In genomic region chr21:38310619-38311018, GRCh38 we compare ENCODE assay signal across 12 cellular contexts. TPM values are rescaled to one million over a fixed set of nuclear protein-coding genes. Genes with fewer than 3 reads are reported as not detected.
A peak's percentile ranks its signal among the peaks of the same experiment; 100 is the strongest.
DNase-seq lines count a peak whose midpoint lies in the region; ATAC-seq and TF ChIP-seq lines count a peak whose summit lies in the region.
"Had no signal": no experiment of that assay in that cellular context is flagged by ENCODE, and none has a peak within 500 bp of the region (broad histone marks: within the 10 kb centered on the region; RNA-seq: fewer than 3 reads in every experiment).

No MANE protein-coding gene starts in this region.

- TF ChIP-seq CTCF in smooth muscle cell (IDR thresholded peaks at IDR 0.05; ENCODE audit: borderline replicate concordance, insufficient read depth, poor library complexity, severe bottlenecking), result no peak

- H3K9me3 ChIP-seq in smooth muscle cell (replicated peaks; ENCODE audit: low read depth), result no peaks in the 10 kb centered on the region

- H4K20me1 ChIP-seq in smooth muscle cell (ENCODE audit: low read depth), result no peaks in the 10 kb centered on the region

- intact Hi-C loops in Right ventricle myocardium inferior (cut with DNase I), result no loop called here

- peaks cover 15% of the 10 kb centered on the region for H3K4me1 ChIP-seq in smooth muscle cell (ENCODE audit: low read depth)

- DNase-seq in NCI-H2196 (lab: John Stamatoyannopoulos, UW; ENCODE audit: unreplicated experiment), result peak; percentile 87
- DNase-seq in NCI-H2196 treated with DMSO at 0.1 percent for 48 hours (lab: John Stamatoyannopoulos, UW; ENCODE audit: unreplicated experiment), result no peak
- DNase-seq in NOMO-1 (lab: John Stamatoyannopoulos, UW; ENCODE audit: unreplicated experiment in 2 of 2), result peak; percentile 61 to 92
- peak; percentile 84 for DNase-seq in fibroblast of peridontal ligament (ENCODE audit: extremely low read depth)
- no peak for DNase-seq in smooth muscle cell (lab: John Stamatoyannopoulos, UW; ENCODE audit: unreplicated experiment)
- DNase-seq in stimulated activated CD8-positive, alpha-beta memory T cell treated with anti-CD3 and anti-CD28 coated beads, Interleukin-4, amount 100 ng/mL, for 48 hours, result no peak
- DNase-seq in activated gamma-delta T cell (lab: John Stamatoyannopoulos, UW), result no peak
- DNase-seq in Right ventricle myocardium inferior (ENCODE audit: missing footprints), result no peak
- DNase-seq: activated CD4-positive, alpha-beta memory T cell treated with anti-CD3 and anti-CD28 coated beads, Interleukin-2, amount 10 ng/mL, durations not matched to agents 7 days and 5 days; NCI-H446; SW 1271 had no signal

- H3F3A ChIP-seq in smooth muscle cell (ENCODE audit: low read depth), result peaks cover 19% of the 10 kb centered on the region

- 70% methylated on average over 3 of the region's 3 CpGs for WGBS in smooth muscle cell (ENCODE audit: low lambda C conversion rate)

- no peak overlapping the region for H3K9ac ChIP-seq in smooth muscle cell (ENCODE audit: low read depth)

- no peak overlapping the region for H2AFZ ChIP-seq in smooth muscle cell (ENCODE audit: low read depth)

- H3K79me2 ChIP-seq in smooth muscle cell (ENCODE audit: low read depth), result no peaks in the 10 kb centered on the region

- no peaks in the 10 kb centered on the region for H3K36me3 ChIP-seq in smooth muscle cell (ENCODE audit: low read depth)

- H3K4me2 ChIP-seq in smooth muscle cell, result no peak overlapping the region

- ATAC-seq in Right ventricle myocardium inferior, result no peak

- peak overlapping the region; percentile 50 for H3K27ac ChIP-seq in smooth muscle cell (ENCODE audit: low read depth)

- no peaks in the 10 kb centered on the region for H3K27me3 ChIP-seq in smooth muscle cell (ENCODE audit: low read depth)

- no peak overlapping the region for H3K4me3 ChIP-seq in smooth muscle cell

RNA-seq across cellular contexts. Expression of gene KCNJ15, which starts 53.8 kb away (rescaled TPM):
- total RNA-seq in smooth muscle cell (14.7 and 21.9 TPM in 2 replicates), Right ventricle myocardium inferior (0.46 TPM)
- polyA plus RNA-seq in smooth muscle cell, result 4.2 and 12.9 TPM in 2 replicates
- total RNA-seq: activated CD4-positive, alpha-beta memory T cell treated with anti-CD3 and anti-CD28 coated beads, Interleukin-2, amount 10 ng/mL, durations not matched to agents 7 days and 5 days had no signal
- polyA plus RNA-seq: IgD-negative memory B cell had no signal

Comparison
In these comparisons a context has a peak if more than half of its experiments do, and no peak if none do; other contexts are left out.
1. DNase-seq: peak in NCI-H2196 (single experiment), NOMO-1 (2 of 2) and fibroblast of peridontal ligament (single experiment); none in NCI-H2196 treated with DMSO at 0.1 percent for 48 hours (single experiment), smooth muscle cell (single experiment), stimulated activated CD8-positive, alpha-beta memory T cell treated with anti-CD3 and anti-CD28 coated beads, Interleukin-4, amount 100 ng/mL, for 48 hours (single experiment), activated gamma-delta T cell (single experiment) and Right ventricle myocardium inferior (single experiment).
2. RNA of gene KCNJ15, which starts 53.8 kb away (total RNA-seq): 14.7 to 21.9 TPM in smooth muscle cell; 0.46 TPM in Right ventricle myocardium inferior (single experiment); every median in the first group is over 10 times any median in the second.